24 cellular contexts compared by ENCODE assay signal in genomic region chr9:133205996-133206931, GRCh38. TPM values are rescaled to one million over a fixed set of nuclear protein-coding genes. Genes with fewer than 3 reads are reported as not detected.
"Had no signal": no experiment of that assay in that cellular context is flagged by ENCODE, and none has a peak within 500 bp of the region (broad histone marks: within the 10 kb centered on the region; RNA-seq: fewer than 3 reads in every experiment).

No MANE protein-coding gene starts in this region.

- H3K4me1 Mint-ChIP-seq: activated B cell treated with CpG ODN at 0.5 μM for 24 hours; activated naive CD8-positive, alpha-beta T cell treated with anti-CD3 and anti-CD28 coated beads for 36 hours; activated T-helper 17 cell treated with anti-CD3 and anti-CD28 coated beads, Interleukin-2, amount 50 U/mL, for 72 hours; nephron progenitor cell; stimulated activated effector memory CD8-positive, alpha-beta T cell treated with anti-CD3 and anti-CD28 coated beads, Interleukin-12 subunit alpha, Interleukin-12 subunit beta, amount 100 ng/mL, for 72 hours had no signal

- H3K4me3 Mint-ChIP-seq: activated B cell treated with CpG ODN at 0.5 μM for 24 hours; activated naive CD8-positive, alpha-beta T cell treated with anti-CD3 and anti-CD28 coated beads for 36 hours; activated T-helper 17 cell treated with anti-CD3 and anti-CD28 coated beads, Interleukin-2, amount 50 U/mL, for 72 hours; nephron progenitor cell; stimulated activated effector memory CD8-positive, alpha-beta T cell treated with anti-CD3 and anti-CD28 coated beads, Interleukin-12 subunit alpha, Interleukin-12 subunit beta, amount 100 ng/mL, for 72 hours; T-helper 2 cell treated with Interferon-gamma antibody and Interleukin-4, amounts not matched to agents 5 μg/mL and 100 μg/mL, for 36 hours had no signal

- H3K27ac Mint-ChIP-seq: activated B cell treated with CpG ODN at 0.5 μM for 24 hours; activated naive CD8-positive, alpha-beta T cell treated with anti-CD3 and anti-CD28 coated beads for 36 hours; activated T-helper 17 cell treated with anti-CD3 and anti-CD28 coated beads, Interleukin-2, amount 50 U/mL, for 72 hours; nephron progenitor cell; stimulated activated effector memory CD8-positive, alpha-beta T cell treated with anti-CD3 and anti-CD28 coated beads, Interleukin-12 subunit alpha, Interleukin-12 subunit beta, amount 100 ng/mL, for 72 hours; T-helper 2 cell treated with Interferon-gamma antibody and Interleukin-4, amounts not matched to agents 5 μg/mL and 100 μg/mL, for 36 hours had no signal

- H3K27ac ChIP-seq: epithelial cell of prostate, prostate gland, right atrium auricular region, skin epidermis, thoracic aorta had no signal

- DNase-seq: activated B cell treated with CpG ODN at 0.5 μM for 24 hours; activated CD4-positive, alpha-beta T cell treated with anti-CD3 and anti-CD28 coated beads for 4 hours; activated naive CD4-positive, alpha-beta T cell; activated naive CD8-positive, alpha-beta T cell treated with anti-CD3 and anti-CD28 coated beads for 36 hours; activated T-cell treated with anti-CD3 and anti-CD28 coated beads for 4 hours; amniotic stem cell; foreskin fibroblast; glutamatergic neuron; hippocampal formation; nephron progenitor cell; occipital lobe; stimulated activated CD4-positive, alpha-beta T cell treated with anti-CD3 and anti-CD28 coated beads, Interleukin-15, amount 100 ng/mL, for 24 hours; stimulated activated CD4-positive, alpha-beta T cell treated with anti-CD3 and anti-CD28 coated beads, Interleukin-2, amount 100 ng/mL, for 48 hours had no signal

- H3K36me3 Mint-ChIP-seq: activated naive CD8-positive, alpha-beta T cell treated with anti-CD3 and anti-CD28 coated beads for 36 hours had no signal

- ATAC-seq: activated T-helper 17 cell treated with anti-CD3 and anti-CD28 coated beads, Interleukin-2, amount 50 U/mL, for 72 hours; stimulated activated effector memory CD8-positive, alpha-beta T cell treated with anti-CD3 and anti-CD28 coated beads, Interleukin-12 subunit alpha, Interleukin-12 subunit beta, amount 100 ng/mL, for 72 hours had no signal

- H3K4me1 ChIP-seq: prostate gland, right atrium auricular region had no signal

- H3K9me3 ChIP-seq: prostate gland, thoracic aorta had no signal

- H3K36me3 ChIP-seq: prostate gland, right atrium auricular region, thoracic aorta had no signal

- H3K4me3 ChIP-seq: lung, prostate gland, right atrium auricular region, skin epidermis, thoracic aorta had no signal

- H3K27me3 ChIP-seq: right atrium auricular region had no signal

- H3K9me3 Mint-ChIP-seq: activated naive CD8-positive, alpha-beta T cell treated with anti-CD3 and anti-CD28 coated beads for 36 hours; activated T-helper 17 cell treated with anti-CD3 and anti-CD28 coated beads, Interleukin-2, amount 50 U/mL, for 72 hours; nephron progenitor cell; stimulated activated effector memory CD8-positive, alpha-beta T cell treated with anti-CD3 and anti-CD28 coated beads, Interleukin-12 subunit alpha, Interleukin-12 subunit beta, amount 100 ng/mL, for 72 hours; T-helper 2 cell treated with Interferon-gamma antibody and Interleukin-4, amounts not matched to agents 5 μg/mL and 100 μg/mL, for 36 hours had no signal

RNA-seq across cellular contexts. Expression of gene OBP2B, which starts 2.8 kb away (rescaled TPM):
- total RNA-seq: activated B cell treated with CpG ODN at 0.5 μM for 24 hours; activated naive CD8-positive, alpha-beta T cell treated with anti-CD3 and anti-CD28 coated beads for 36 hours; activated T-helper 17 cell treated with anti-CD3 and anti-CD28 coated beads, Interleukin-2, amount 50 U/mL, for 72 hours; dermis microvascular lymphatic vessel endothelial cell; lung; myocyte; occipital lobe; right atrium auricular region; thoracic aorta had no signal
- polyA plus RNA-seq: lung had no signal
